13 cellular contexts compared by ENCODE assay signal in genomic region chr6:142942238-142942637, GRCh38. TPM values are rescaled to one million over a fixed set of nuclear protein-coding genes. Genes with fewer than 3 reads are reported as not detected.
DNase-seq lines count a peak whose midpoint lies in the region; ATAC-seq, FAIRE-seq and TF ChIP-seq lines count a peak whose summit lies in the region.
"Had no signal": no experiment of that assay in that cellular context is flagged by ENCODE, and none has a peak within 500 bp of the region (broad histone marks: within the 10 kb centered on the region; RNA-seq: fewer than 3 reads in every experiment).

No MANE protein-coding gene starts in this region.

- no peak overlapping the region for H3K4me3 ChIP-seq in SU-DHL-6 (ENCODE audit: insufficient read depth, low read length, poor library complexity, severe bottlenecking)
- H3K4me3 ChIP-seq in dorsolateral prefrontal cortex = peak overlapping the region in 53 of 59 donors; percentile 1 to 98 (median 91)
- H3K4me3 ChIP-seq: adrenal gland had no signal

- no peaks in the 10 kb centered on the region for H3K27me3 ChIP-seq in SU-DHL-6 (ENCODE audit: low read length)
- no peaks in the 10 kb centered on the region for H3K27me3 ChIP-seq in dorsolateral prefrontal cortex
- H3K27me3 ChIP-seq: adrenal gland had no signal

- peaks cover 10% of the 10 kb centered on the region for H3K36me3 Mint-ChIP-seq in activated naive CD4-positive, alpha-beta T cell treated with anti-CD3 and anti-CD28 coated beads, Interleukin-2, amount 50 U/mL, for 24 hours
- no peaks in the 10 kb centered on the region for H3K36me3 Mint-ChIP-seq in stimulated activated memory B cell treated with anti-CD40 and anti-IgM and Interleukin-4, amounts not matched to agents 10 μg/mL and 1 μg/mL and 100 μg/mL, for 72 hours

- H3K27ac ChIP-seq in SU-DHL-6 (ENCODE audit: low read depth, low read length) = no peak overlapping the region
- H3K27ac ChIP-seq in dorsolateral prefrontal cortex = peak overlapping the region in 44 of 59 donors; percentile 4 to 100 (median 99)
- H3K27ac ChIP-seq: adrenal gland had no signal

- H3K27ac Mint-ChIP-seq in activated naive CD4-positive, alpha-beta T cell treated with anti-CD3 and anti-CD28 coated beads, Interleukin-2, amount 50 U/mL, for 24 hours = peak overlapping the region; percentile 100
- peak overlapping the region; percentile 92 for H3K27ac Mint-ChIP-seq in stimulated activated memory B cell treated with anti-CD40 and anti-IgM and Interleukin-4, amounts not matched to agents 10 μg/mL and 1 μg/mL and 100 μg/mL, for 72 hours

- TF ChIP-seq CTCF in SU-DHL-6 (IDR thresholded peaks at IDR 0.05; ENCODE audit: insufficient read depth, low read length, poor library complexity, severe bottlenecking) = no peak
- TF ChIP-seq CTCF in dorsolateral prefrontal cortex (IDR thresholded peaks at IDR 0.05 in 54 of 56, conservative IDR thresholded peaks at IDR 0.05 in 2 of 56; ENCODE audit: low read depth in 1 of 56, partially characterized antibody in 56 of 56) = no peak
- TF ChIP-seq CTCF in D721Med (IDR thresholded peaks at IDR 0.05; ENCODE audit: insufficient read depth, missing control alignments) = no peak
- TF ChIP-seq CTCF in GM20000 (IDR thresholded peaks at IDR 0.05; ENCODE audit: extremely low read depth, missing control alignments) = no peak

- peak overlapping the region; percentile 97 for H3K4me3 Mint-ChIP-seq in activated naive CD4-positive, alpha-beta T cell treated with anti-CD3 and anti-CD28 coated beads, Interleukin-2, amount 50 U/mL, for 24 hours
- H3K4me3 Mint-ChIP-seq in stimulated activated memory B cell treated with anti-CD40 and anti-IgM and Interleukin-4, amounts not matched to agents 10 μg/mL and 1 μg/mL and 100 μg/mL, for 72 hours = no peak overlapping the region

- H3F3A ChIP-seq in SU-DHL-6 (ENCODE audit: insufficient read depth) = peaks cover 28% of the 10 kb centered on the region

- H3K9ac ChIP-seq in SU-DHL-6 (ENCODE audit: low read length) = no peak overlapping the region

- H3K36me3 ChIP-seq in SU-DHL-6 (ENCODE audit: low read length) = no peaks in the 10 kb centered on the region
- H3K36me3 ChIP-seq: adrenal gland had no signal

- no peaks in the 10 kb centered on the region for H3K9me3 ChIP-seq in SU-DHL-6 (ENCODE audit: insufficient read depth, low read length)
- H3K9me3 ChIP-seq: adrenal gland had no signal

- H3K9me2 ChIP-seq in SU-DHL-6 (replicated peaks; ENCODE audit: insufficient read depth, low read length) = no peaks in the 10 kb centered on the region

- peaks cover 65% of the 10 kb centered on the region for H3K4me1 Mint-ChIP-seq in activated naive CD4-positive, alpha-beta T cell treated with anti-CD3 and anti-CD28 coated beads, Interleukin-2, amount 50 U/mL, for 24 hours
- H3K4me1 Mint-ChIP-seq in stimulated activated memory B cell treated with anti-CD40 and anti-IgM and Interleukin-4, amounts not matched to agents 10 μg/mL and 1 μg/mL and 100 μg/mL, for 72 hours = peaks cover 45% of the 10 kb centered on the region

- H4K20me1 ChIP-seq in SU-DHL-6 (ENCODE audit: low read depth, low read length) = no peaks in the 10 kb centered on the region

- no peaks in the 10 kb centered on the region for H3K27me3 Mint-ChIP-seq in activated naive CD4-positive, alpha-beta T cell treated with anti-CD3 and anti-CD28 coated beads, Interleukin-2, amount 50 U/mL, for 24 hours
- H3K27me3 Mint-ChIP-seq in stimulated activated memory B cell treated with anti-CD40 and anti-IgM and Interleukin-4, amounts not matched to agents 10 μg/mL and 1 μg/mL and 100 μg/mL, for 72 hours = no peaks in the 10 kb centered on the region

- DNase-seq in activated naive CD4-positive, alpha-beta T cell treated with anti-CD3 and anti-CD28 coated beads, Interleukin-2, amount 50 U/mL, for 16 hours = no peak
- DNase-seq in dorsolateral prefrontal cortex = no peak
- DNase-seq in D721Med (ENCODE audit: insufficient read length, low spot score) = no peak
- DNase-seq in GM20000 (ENCODE audit: low spot score) = no peak
- no peak for DNase-seq in NCI-H82 (lab: John Stamatoyannopoulos, UW)
- DNase-seq: activated CD4-positive, alpha-beta T cell treated with anti-CD3 and anti-CD28 coated beads for 1 hour; adrenal gland; H7; stimulated activated CD4-positive, alpha-beta T cell treated with anti-CD3 and anti-CD28 coated beads, Interleukin-4, amount 100 ng/mL, for 1 hour; stimulated activated naive CD4-positive, alpha-beta T cell treated with Interleukin-2 at 50 U/mL for 16 hours had no signal

- ATAC-seq in stimulated activated memory B cell treated with anti-CD40 and anti-IgM and Interleukin-4, amounts not matched to agents 10 μg/mL and 1 μg/mL and 100 μg/mL, for 72 hours = no peak

- peak overlapping the region; percentile 93 for H3K4me2 ChIP-seq in SU-DHL-6 (ENCODE audit: low read depth, low read length, poor library complexity, severe bottlenecking)

- FAIRE-seq in D721Med (lab: Jason Lieb, UNC) = no peak

- no peaks in the 10 kb centered on the region for H3K9me3 Mint-ChIP-seq in activated naive CD4-positive, alpha-beta T cell treated with anti-CD3 and anti-CD28 coated beads, Interleukin-2, amount 50 U/mL, for 24 hours
- H3K9me3 Mint-ChIP-seq in stimulated activated memory B cell treated with anti-CD40 and anti-IgM and Interleukin-4, amounts not matched to agents 10 μg/mL and 1 μg/mL and 100 μg/mL, for 72 hours = no peaks in the 10 kb centered on the region

- H3K79me2 ChIP-seq in SU-DHL-6 (ENCODE audit: insufficient read depth, low read length) = peaks cover 54% of the 10 kb centered on the region

- intact Hi-C loops in dorsolateral prefrontal cortex (cut with DNase I) = loop anchor here (2.0 to 10.0 kb wide), 4 partner anchors 55 to 245 kb away; no protein-coding TSS in a partner anchor

- no peak overlapping the region for H2AFZ ChIP-seq in SU-DHL-6 (ENCODE audit: low read depth, low read length, severe bottlenecking)

RNA-seq across cellular contexts. Expression of gene HIVEP2, which starts 2.7 kb away (rescaled TPM):
- 100 to 1,000 TPM in 29 of 120 experiments, 10 to 100 TPM in 91; 50.6 to 123 (median 88.5) TPM for total RNA-seq in dorsolateral prefrontal cortex
